ENCODE assay signal across 9 cellular contexts in genomic region chr4:1208970-1209704, GRCh38. TPM values are rescaled to one million over a fixed set of nuclear protein-coding genes. Genes with fewer than 3 reads are reported as not detected.
DNase-seq lines count a peak whose midpoint lies in the region; ATAC-seq and TF ChIP-seq lines count a peak whose summit lies in the region.
"Had no signal": no experiment of that assay in that cellular context is flagged by ENCODE, and none has a peak within 500 bp of the region (broad histone marks: within the 10 kb centered on the region; RNA-seq: fewer than 3 reads in every experiment).

No MANE protein-coding gene starts in this region.

- H3K9me2 ChIP-seq in PC-9 (ENCODE audit: insufficient read depth), result no peaks in the 10 kb centered on the region

- H3K4me3 ChIP-seq in fibroblast of villous mesenchyme (ENCODE audit: low read depth, low read length), result no peak overlapping the region
- H3K4me3 ChIP-seq in neuronal stem cell (ENCODE audit: low read length in 2 of 2), result no peak overlapping the region
- peak overlapping the region in 1 of 2 donors; percentile 27 for H3K4me3 ChIP-seq in vagina
- no peak overlapping the region for H3K4me3 ChIP-seq in PC-9

- H3T11ph ChIP-seq in H9 (ENCODE audit: low read length), result no peak overlapping the region

- H3K4me3 Mint-ChIP-seq in natural killer cell treated with Interleukin-12 subunit alpha and Interleukin-12 subunit beta and Interleukin-15 and Interleukin-18, amount 100 ng/mL, for 72 hours, result no peak overlapping the region
- no peak overlapping the region for H3K4me3 Mint-ChIP-seq in natural killer cell
- H3K4me3 Mint-ChIP-seq in H9, result no peak overlapping the region

- peaks cover 0 to 16% of the 10 kb centered on the region in 2 donors for H3K4me1 ChIP-seq in neuronal stem cell (ENCODE audit: control insufficient read depth in 2 of 2, insufficient read depth in 1 of 2, low read depth in 1 of 2, low read length in 2 of 2)
- H3K4me1 ChIP-seq in vagina, result peaks cover 99% of the 10 kb centered on the region
- no peaks in the 10 kb centered on the region for H3K4me1 ChIP-seq in PC-9 (replicated peaks; ENCODE audit: insufficient read depth)
- H3K4me1 ChIP-seq in H9 (ENCODE audit: insufficient read depth, low read length), result no peaks in the 10 kb centered on the region

- H2BK120ac ChIP-seq in neuronal stem cell (ENCODE audit: low read depth, low read length) (no peak overlapping the region), H9 (ENCODE audit: low read depth, low read length, poor library complexity, severe bottlenecking) (no peak overlapping the region)

- H3K14ac ChIP-seq in neuronal stem cell (ENCODE audit: low read length), result no peak overlapping the region
- H3K14ac ChIP-seq in H9 (ENCODE audit: insufficient read depth, low read length), result no peak overlapping the region; the same call in 1 of the 2 replicates

- no peak overlapping the region for H4K91ac ChIP-seq in neuronal stem cell (ENCODE audit: low read depth, low read length, poor library complexity)
- no peak overlapping the region for H4K91ac ChIP-seq in H9 (ENCODE audit: insufficient read length, low read depth, low read length)

- H2BK12ac ChIP-seq in neuronal stem cell (ENCODE audit: low read length), result no peak overlapping the region
- no peak overlapping the region for H2BK12ac ChIP-seq in H9 (ENCODE audit: insufficient read length, low read depth, low read length)

- peak; percentile 35 for DNase-seq in natural killer cell treated with Interleukin-12 subunit alpha and Interleukin-12 subunit beta and Interleukin-15 and Interleukin-18, amount 100 ng/mL, for 72 hours (ENCODE audit: low spot score)
- DNase-seq in natural killer cell (no peak), fibroblast of villous mesenchyme (ENCODE audit: low read depth) (peak; percentile 83), neuronal stem cell (ENCODE audit: low spot score) (no peak), vagina (ENCODE audit: extremely low spot score in 2 of 2) (no peak), PC-9 (no peak), H9 (no peak)
- DNase-seq in activated naive CD4-positive, alpha-beta T cell treated with Interleukin-2 at 50 U/mL for 16 hours, result no peak
- DNase-seq: NCI-H774 had no signal

- H4K20me1 ChIP-seq in PC-9 (ENCODE audit: insufficient read depth), result no peaks in the 10 kb centered on the region; the same call in 1 of the 2 replicates
- no peaks in the 10 kb centered on the region for H4K20me1 ChIP-seq in H9 (ENCODE audit: control insufficient read depth, insufficient read depth, insufficient read length)

- H2AK5ac ChIP-seq in neuronal stem cell (ENCODE audit: low read depth, low read length), result no peak overlapping the region
- no peak overlapping the region for H2AK5ac ChIP-seq in H9 (ENCODE audit: insufficient read length, low read length)

- TF ChIP-seq CTCF in natural killer cell (IDR thresholded peaks at IDR 0.05), result no peak
- no peak for TF ChIP-seq CTCF in fibroblast of villous mesenchyme (IDR thresholded peaks at IDR 0.05; ENCODE audit: insufficient read depth, low read depth, low read length)
- TF ChIP-seq CTCF in vagina (IDR thresholded peaks at IDR 0.05), result no peak
- no peak for TF ChIP-seq CTCF in PC-9 (conservative IDR thresholded peaks at IDR 0.05)
- no peak for TF ChIP-seq CTCF in H9 (conservative IDR thresholded peaks at IDR 0.05)

- no peak overlapping the region for H3K4ac ChIP-seq in neuronal stem cell (ENCODE audit: low read length)
- no peak overlapping the region for H3K4ac ChIP-seq in H9 (ENCODE audit: low read depth, low read length)

- no peaks in the 10 kb centered on the region for H3K27me3 ChIP-seq in neuronal stem cell (ENCODE audit: control insufficient read depth in 3 of 3, insufficient read depth in 3 of 3, low read depth in 1 of 3, low read length in 3 of 3)
- H3K27me3 ChIP-seq in vagina, result no peaks in the 10 kb centered on the region
- no peaks in the 10 kb centered on the region for H3K27me3 ChIP-seq in PC-9 (ENCODE audit: insufficient read depth, low read depth)
- H3K27me3 ChIP-seq in H9 (ENCODE audit: insufficient read depth, low read length), result no peaks in the 10 kb centered on the region

- H2BK5ac ChIP-seq in neuronal stem cell (ENCODE audit: low read length) (peak overlapping the region; percentile 83), H9 (ENCODE audit: insufficient read length, low read length) (no peak overlapping the region)

- H3K36me3 Mint-ChIP-seq in natural killer cell treated with Interleukin-12 subunit alpha and Interleukin-12 subunit beta and Interleukin-15 and Interleukin-18, amount 100 ng/mL, for 72 hours, result no peaks in the 10 kb centered on the region
- no peaks in the 10 kb centered on the region for H3K36me3 Mint-ChIP-seq in natural killer cell
- peaks cover 2 to 15% (median 14%) of the 10 kb centered on the region in 3 experiments; a peak in 6 of 7 replicates for H3K36me3 Mint-ChIP-seq in H9 (ENCODE audit: insufficient read depth in 1 of 3, low read depth in 3 of 3)

- H3K56ac ChIP-seq in H9 (ENCODE audit: insufficient read length, low read depth, low read length), result no peak overlapping the region

- H3K9me3 Mint-ChIP-seq in natural killer cell treated with Interleukin-12 subunit alpha and Interleukin-12 subunit beta and Interleukin-15 and Interleukin-18, amount 100 ng/mL, for 72 hours, result no peaks in the 10 kb centered on the region
- no peaks in the 10 kb centered on the region for H3K9me3 Mint-ChIP-seq in natural killer cell
- no peaks in the 10 kb centered on the region for H3K9me3 Mint-ChIP-seq in H9

- no peak overlapping the region for H2BK20ac ChIP-seq in H9 (ENCODE audit: low read depth, low read length, poor library complexity, severe bottlenecking)

- H3F3A ChIP-seq in PC-9 (ENCODE audit: insufficient read depth, low read depth), result no peaks in the 10 kb centered on the region

- peaks cover 3% of the 10 kb centered on the region for H3K23me2 ChIP-seq in H9 (ENCODE audit: insufficient read length, low read depth, low read length, poor library complexity, severe bottlenecking)

- H3K79me1 ChIP-seq in neuronal stem cell (ENCODE audit: low read depth, low read length) (peaks cover 14% of the 10 kb centered on the region), H9 (ENCODE audit: insufficient read depth, low read depth, low read length, poor library complexity, severe bottlenecking) (no peaks in the 10 kb centered on the region)

- ATAC-seq in natural killer cell treated with Interleukin-12 subunit alpha and Interleukin-12 subunit beta and Interleukin-15 and Interleukin-18, amount 100 ng/mL, for 72 hours, result no peak
- ATAC-seq in natural killer cell, result no peak

- H2AFZ ChIP-seq in neuronal stem cell (ENCODE audit: low read length) (no peak overlapping the region), PC-9 (no peak overlapping the region), H9 (ENCODE audit: low read length) (no peak overlapping the region)

- TF ChIP-seq POLR2A in vagina (IDR thresholded peaks at IDR 0.05), result no peak

- H2BK15ac ChIP-seq in neuronal stem cell (ENCODE audit: low read length) (no peak overlapping the region), H9 (ENCODE audit: low read depth, low read length) (no peak overlapping the region; the same call in 1 of the 2 replicates)

- CTCF ChIA-PET in PC-9 (lab: Charles Lee), result no interaction called here

- H3K23ac ChIP-seq in neuronal stem cell (ENCODE audit: low read depth, low read length, poor library complexity), result no peak overlapping the region
- H3K23ac ChIP-seq in H9 (ENCODE audit: insufficient read length, low read depth, low read length), result no peak overlapping the region

- H3K4me2 ChIP-seq in neuronal stem cell (ENCODE audit: insufficient read depth, low read length, poor library complexity, severe bottlenecking) (no peak overlapping the region), PC-9 (no peak overlapping the region), H9 (ENCODE audit: insufficient read depth, insufficient read length, low read length) (no peak overlapping the region)

- H3K27ac ChIP-seq in neuronal stem cell (replicated peaks; ENCODE audit: low read length) (no peak overlapping the region), vagina (peak overlapping the region; percentile 83), PC-9 (no peak overlapping the region), H9 (ENCODE audit: insufficient read length, low read depth, low read length) (no peak overlapping the region)

- no CpG with 5 or more reads among the region's 31 CpGs for WGBS in neuronal stem cell (ENCODE audit: extremely low coverage in 2 of 2, insufficient read length in 2 of 2, insufficient replicate concordance in 1 of 2), 2 donors
- WGBS in H9 (ENCODE audit: extremely low coverage, insufficient read length, low lambda C conversion rate), result no CpG with 5 or more reads among the region's 31 CpGs

- POLR2A ChIA-PET in PC-9 (lab: Charles Lee; ENCODE audit: unreplicated experiment), result no interaction called here

- no peak overlapping the region for H3K18ac ChIP-seq in neuronal stem cell (ENCODE audit: low read length)
- H3K18ac ChIP-seq in H9 (ENCODE audit: insufficient read length, low read depth, low read length), result no peak overlapping the region

- intact Hi-C loops in natural killer cell (cut with micrococcal nuclease), result no loop called here
- intact Hi-C loops in vagina (cut with DNase I), result loop anchor here (5.0 kb wide), 2 partner anchors 37 to 38 kb away; partner anchors contain the start of genes CTBP1 and SPON2
- intact Hi-C loops in PC-9 (cut with micrococcal nuclease; ENCODE audit: unreplicated experiment), result no loop called here

- H3K79me2 ChIP-seq in PC-9 (ENCODE audit: low read depth) (no peaks in the 10 kb centered on the region), H9 (ENCODE audit: insufficient read depth, low read length) (no peaks in the 10 kb centered on the region)

- H3K36me3 ChIP-seq in neuronal stem cell (replicated peaks in 1 of 2; ENCODE audit: control insufficient read depth in 2 of 2, insufficient read depth in 2 of 2, low read length in 2 of 2) (peaks cover 23 to 37% of the 10 kb centered on the region in 2 donors), vagina (peaks cover 0 to 20% of the 10 kb centered on the region in 2 donors), PC-9 (ENCODE audit: low read depth) (no peaks in the 10 kb centered on the region; the same call in 1 of the 2 replicates)

- BruUV-seq in PC-9 (replicated peaks; lab: Mats Ljungman, UMichigan), result no TSS peak

- H3K9me3 ChIP-seq in neuronal stem cell (replicated peaks in 1 of 2; ENCODE audit: control insufficient read depth in 2 of 2, insufficient read depth in 1 of 2, low read depth in 1 of 2, low read length in 2 of 2) (no peaks in the 10 kb centered on the region), vagina (no peaks in the 10 kb centered on the region), PC-9 (ENCODE audit: insufficient read depth, low read depth) (no peaks in the 10 kb centered on the region), H9 (ENCODE audit: control insufficient read depth, low read depth, low read length) (no peaks in the 10 kb centered on the region)

- no peak overlapping the region for H4K5ac ChIP-seq in H9 (ENCODE audit: insufficient read length, low read depth, low read length)

- peaks cover 8 to 17% of the 10 kb centered on the region in 2 donors for H3K4me1 Mint-ChIP-seq in natural killer cell treated with Interleukin-12 subunit alpha and Interleukin-12 subunit beta and Interleukin-15 and Interleukin-18, amount 100 ng/mL, for 72 hours (ENCODE audit: low read depth in 2 of 2)
- H3K4me1 Mint-ChIP-seq in natural killer cell, result peaks cover 15 to 29% of the 10 kb centered on the region in 2 donors
- no peaks in the 10 kb centered on the region for H3K4me1 Mint-ChIP-seq in H9

- H3K27ac Mint-ChIP-seq in natural killer cell treated with Interleukin-12 subunit alpha and Interleukin-12 subunit beta and Interleukin-15 and Interleukin-18, amount 100 ng/mL, for 72 hours, result no peak overlapping the region
- no peak overlapping the region for H3K27ac Mint-ChIP-seq in natural killer cell
- peak overlapping the region in 1 of 3 experiments; percentile 62; a peak in 2 of 7 replicates for H3K27ac Mint-ChIP-seq in H9

- no peaks in the 10 kb centered on the region for H3K27me3 Mint-ChIP-seq in natural killer cell treated with Interleukin-12 subunit alpha and Interleukin-12 subunit beta and Interleukin-15 and Interleukin-18, amount 100 ng/mL, for 72 hours
- H3K27me3 Mint-ChIP-seq in natural killer cell (ENCODE audit: low read depth in 2 of 2) (no peaks in the 10 kb centered on the region), H9 (ENCODE audit: low read depth) (no peaks in the 10 kb centered on the region; the same call in 1 of the 2 replicates)

- no peak overlapping the region for H3K9ac ChIP-seq in neuronal stem cell (ENCODE audit: low read depth, low read length, poor library complexity)
- H3K9ac ChIP-seq in H9 (ENCODE audit: extremely low read depth, insufficient read length, low read length), result no peak overlapping the region

- no peak overlapping the region for H4K8ac ChIP-seq in neuronal stem cell (ENCODE audit: low read depth, low read length)
- H4K8ac ChIP-seq in H9 (replicated peaks; ENCODE audit: insufficient read length, low read depth, low read length), result no peak overlapping the region

RNA-seq across cellular contexts. Expression of gene SPON2, which starts 36.8 kb away (rescaled TPM):
- 10 to 100 TPM in 1 of 2 donors, 1 to 10 TPM in 1; 1.5 to 13.6 TPM for total RNA-seq in natural killer cell treated with Interleukin-12 subunit alpha and Interleukin-12 subunit beta and Interleukin-15 and Interleukin-18, amount 100 ng/mL, for 72 hours
- 1,000 to 10,000 TPM; 1,124 to 1,574 (median 1,339) TPM for total RNA-seq in natural killer cell
- 197 and 601 TPM in 2 replicates for total RNA-seq in fibroblast of villous mesenchyme
- polyA plus RNA-seq in neuronal stem cell (2013, experiment 1 of 2), result 5.9 TPM
- polyA plus RNA-seq in neuronal stem cell (2013, experiment 2 of 2), result 5.8 TPM
- 72.2 TPM for total RNA-seq in vagina
- total RNA-seq in PC-9 (2021), result 2.0 and 3.4 TPM in 2 replicates
- 1.7 and 2.3 TPM in 2 replicates for total RNA-seq in H9 (2021)

RNA-seq across cellular contexts. Expression of gene CTBP1, which starts 39.8 kb away (rescaled TPM):
- total RNA-seq in natural killer cell treated with Interleukin-12 subunit alpha and Interleukin-12 subunit beta and Interleukin-15 and Interleukin-18, amount 100 ng/mL, for 72 hours, result 100 to 1,000 TPM; 109 to 245 TPM
- 100 to 1,000 TPM; 384 to 388 (median 388) TPM for total RNA-seq in natural killer cell
- total RNA-seq in fibroblast of villous mesenchyme, result 235 and 314 TPM in 2 replicates
- 151 TPM for polyA plus RNA-seq in neuronal stem cell (2013, experiment 1 of 2)
- 149 TPM for polyA plus RNA-seq in neuronal stem cell (2013, experiment 2 of 2)
- total RNA-seq in vagina, result 93.1 TPM
- total RNA-seq in PC-9 (2021), result 153 and 184 TPM in 2 replicates
- 128 and 136 TPM in 2 replicates for total RNA-seq in H9 (2021)

Comparison
In these comparisons a context has a peak if more than half of its experiments do, and no peak if none do; other contexts are left out.
1. DNase-seq: peak in natural killer cell treated with Interleukin-12 subunit alpha and Interleukin-12 subunit beta and Interleukin-15 and Interleukin-18, amount 100 ng/mL, for 72 hours (single experiment) and fibroblast of villous mesenchyme (single experiment); none in natural killer cell (single experiment), neuronal stem cell (single experiment), vagina (0 of 2), PC-9 (0 of 2), activated naive CD4-positive, alpha-beta T cell treated with Interleukin-2 at 50 U/mL for 16 hours (single experiment) and H9 (single experiment).